ENCODE assay signal across 15 cellular contexts in the genomic region with DNA sequence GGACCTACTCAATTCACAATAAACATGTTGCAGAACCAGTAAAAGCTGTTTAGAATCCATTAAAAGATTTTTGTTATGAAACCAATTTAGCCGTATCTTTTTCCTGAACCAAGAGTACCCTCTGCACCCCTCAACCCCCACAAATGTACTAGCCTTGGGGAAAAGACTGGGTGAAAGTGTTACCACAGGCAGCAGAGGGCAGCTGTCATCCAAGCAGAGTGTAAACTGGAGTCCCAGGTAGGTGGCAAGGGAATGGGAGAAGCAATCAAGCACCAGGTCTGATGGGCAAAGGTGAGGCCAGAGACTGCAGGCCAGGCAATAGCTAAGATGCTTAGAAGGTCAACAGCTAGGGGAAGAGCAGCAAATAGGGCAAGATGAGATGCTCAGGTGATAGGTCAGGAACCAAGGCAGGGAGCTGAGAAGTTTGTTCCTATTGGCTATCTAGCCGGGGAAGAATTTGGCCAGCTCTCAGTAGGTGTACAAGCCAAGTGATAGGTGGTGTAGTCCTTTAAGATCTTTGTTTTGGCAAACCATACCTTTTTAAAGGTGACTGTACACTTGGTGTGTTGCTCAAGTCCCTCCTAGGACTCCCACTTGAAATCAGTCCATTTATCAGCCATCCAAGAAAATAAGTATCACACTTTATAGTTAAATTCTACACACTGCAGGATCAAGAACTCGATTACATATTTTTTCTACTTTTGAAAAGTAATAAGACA.
DNase-seq lines count a peak whose midpoint lies in the region; ATAC-seq, FAIRE-seq and TF ChIP-seq lines count a peak whose summit lies in the region.
"Had no signal": no experiment of that assay in that cellular context is flagged by ENCODE, and none has a peak within 500 bp of the region (broad histone marks: within the 10 kb centered on the region; RNA-seq: fewer than 3 reads in every experiment).

No MANE protein-coding gene starts in this region.

- no peak overlapping the region for H2BK5ac ChIP-seq in mesendoderm (ENCODE audit: low read length)

- H3K4me3 Mint-ChIP-seq in neural progenitor cell = no peak overlapping the region
- H3K4me3 Mint-ChIP-seq: activated CD8-positive, alpha-beta T cell treated with anti-CD3 and anti-CD28 coated beads, Interleukin-2, amount 10 ng/mL, durations not matched to agents 7 days and 5 days; activated T-helper 17 cell treated with anti-CD3 and anti-CD28 coated beads, Interleukin-2, amount 50 U/mL, for 72 hours; B cell had no signal

- H3K18ac ChIP-seq in mesendoderm (ENCODE audit: low read length) = no peak overlapping the region

- H3K4me2 ChIP-seq in neural progenitor cell (no peak overlapping the region), mesendoderm (ENCODE audit: low read length) (no peak overlapping the region)

- H3K27ac ChIP-seq in neural progenitor cell (no peak overlapping the region), mesendoderm (ENCODE audit: low read depth, low read length) (no peak overlapping the region)

- H3K9me3 ChIP-seq in neural progenitor cell (ENCODE audit: low read depth) = no peaks in the 10 kb centered on the region

- no peaks in the 10 kb centered on the region for H3K4me1 Mint-ChIP-seq in neural progenitor cell
- H3K4me1 Mint-ChIP-seq: B cell had no signal

- H3K79me2 ChIP-seq in neural progenitor cell (ENCODE audit: low read depth) = no peaks in the 10 kb centered on the region
- no peaks in the 10 kb centered on the region for H3K79me2 ChIP-seq in mesendoderm (ENCODE audit: control insufficient read depth, insufficient read depth, low read length)

- H3K56ac ChIP-seq in mesendoderm (ENCODE audit: low read length) = no peak overlapping the region

- no peak overlapping the region for H2AFZ ChIP-seq in neural progenitor cell (replicated peaks)

- WGBS in mesendoderm (ENCODE audit: extremely low coverage, insufficient coverage, low lambda C conversion rate) = no CpG with 5 or more reads among the region's 3 CpGs

- no peaks in the 10 kb centered on the region for H3K36me3 Mint-ChIP-seq in neural progenitor cell

- no peaks in the 10 kb centered on the region for H3K4me1 ChIP-seq in neural progenitor cell
- H3K4me1 ChIP-seq in mesendoderm (ENCODE audit: control insufficient read depth, low read depth, low read length) = no peaks in the 10 kb centered on the region

- H3K36me3 ChIP-seq in bronchial epithelial cell (ENCODE audit: control insufficient read depth, insufficient read depth, low read length) (no peaks in the 10 kb centered on the region), neural progenitor cell (no peaks in the 10 kb centered on the region), mesendoderm (ENCODE audit: control insufficient read depth, insufficient read depth, low read length) (no peaks in the 10 kb centered on the region)

- H3K27me3 ChIP-seq in bronchial epithelial cell (ENCODE audit: control insufficient read depth, insufficient read depth, low read length) (no peaks in the 10 kb centered on the region), neural progenitor cell (no peaks in the 10 kb centered on the region), mesendoderm (ENCODE audit: insufficient read depth, low read length, poor library complexity) (no peaks in the 10 kb centered on the region)

- DNase-seq in D721Med (ENCODE audit: insufficient read length, low spot score) (no peak), LNCaP clone FGC (ENCODE audit: low read depth) (no peak), bronchial epithelial cell (ENCODE audit: low read depth) (peak; percentile 24), neural progenitor cell (ENCODE audit: low spot score) (no peak), mesendoderm (no peak)
- no peak for DNase-seq in NK-92 treated with Interleukin-12 subunit alpha and Interleukin-12 subunit beta, amount 100 ng/mL, for 24 hours (lab: John Stamatoyannopoulos, UW)
- DNase-seq: activated CD8-positive, alpha-beta T cell treated with anti-CD3 and anti-CD28 coated beads, Interleukin-2, amount 10 ng/mL, durations not matched to agents 7 days and 5 days; KG1; NCI-H1417; NCI-H345 had no signal

- ATAC-seq in GM18861 (IDR thresholded peaks at IDR 0.05; ENCODE audit: unreplicated experiment) = no peak
- ATAC-seq: activated CD8-positive, alpha-beta T cell treated with anti-CD3 and anti-CD28 coated beads, Interleukin-2, amount 10 ng/mL, durations not matched to agents 7 days and 5 days; activated T-helper 17 cell treated with anti-CD3 and anti-CD28 coated beads, Interleukin-2, amount 50 U/mL, for 72 hours had no signal

- no peak overlapping the region for H3K9ac ChIP-seq in neural progenitor cell
- H3K9ac ChIP-seq in mesendoderm (ENCODE audit: low read length) = no peak overlapping the region

- no peak overlapping the region for H3K23ac ChIP-seq in mesendoderm (ENCODE audit: low read length)

- no peak overlapping the region for H2BK120ac ChIP-seq in mesendoderm (ENCODE audit: low read depth, low read length)

- H3K4ac ChIP-seq in mesendoderm (ENCODE audit: low read depth, low read length) = no peak overlapping the region

- H3F3A ChIP-seq in neural progenitor cell (ENCODE audit: low read depth) = no peaks in the 10 kb centered on the region

- H3K27me3 Mint-ChIP-seq in neural progenitor cell (ENCODE audit: insufficient read depth, low read depth) = no peaks in the 10 kb centered on the region
- H3K27me3 Mint-ChIP-seq: B cell had no signal

- H3K9me3 Mint-ChIP-seq in neural progenitor cell = no peaks in the 10 kb centered on the region
- H3K9me3 Mint-ChIP-seq: activated T-helper 17 cell treated with anti-CD3 and anti-CD28 coated beads, Interleukin-2, amount 50 U/mL, for 72 hours had no signal

- H3K4me3 ChIP-seq in LNCaP clone FGC (ENCODE audit: low read depth, low read length) (no peak overlapping the region), bronchial epithelial cell (ENCODE audit: low read depth, low read length) (no peak overlapping the region), neural progenitor cell (no peak overlapping the region), mesendoderm (ENCODE audit: low read length) (no peak overlapping the region)

- no peaks in the 10 kb centered on the region for H4K20me1 ChIP-seq in neural progenitor cell (ENCODE audit: low read depth)

- H2AK5ac ChIP-seq in mesendoderm (ENCODE audit: low read length) = no peak overlapping the region

- H3K27ac Mint-ChIP-seq in neural progenitor cell = no peak overlapping the region
- H3K27ac Mint-ChIP-seq: activated CD8-positive, alpha-beta T cell treated with anti-CD3 and anti-CD28 coated beads, Interleukin-2, amount 10 ng/mL, durations not matched to agents 7 days and 5 days; activated T-helper 17 cell treated with anti-CD3 and anti-CD28 coated beads, Interleukin-2, amount 50 U/mL, for 72 hours; B cell had no signal

- H4K5ac ChIP-seq in mesendoderm (ENCODE audit: low read length) = no peak overlapping the region

- H4K8ac ChIP-seq in mesendoderm (ENCODE audit: low read depth, low read length) = no peak overlapping the region

- peak; percentile 10 for TF ChIP-seq CTCF in D721Med (IDR thresholded peaks at IDR 0.05; ENCODE audit: insufficient read depth, missing control alignments)
- peak; percentile 38 for TF ChIP-seq CTCF in LNCaP clone FGC (IDR thresholded peaks at IDR 0.05; ENCODE audit: control insufficient read depth, extremely low read depth, insufficient read depth)
- peak; percentile 41 for TF ChIP-seq CTCF in bronchial epithelial cell (IDR thresholded peaks at IDR 0.05; ENCODE audit: insufficient read depth, low read length, severe bottlenecking)
- peak; percentile 29 for TF ChIP-seq CTCF in neural progenitor cell (IDR thresholded peaks at IDR 0.05)

- no peaks in the 10 kb centered on the region for H3K79me1 ChIP-seq in mesendoderm (ENCODE audit: low read length)

- H2BK15ac ChIP-seq in mesendoderm (replicated peaks; ENCODE audit: low read depth) = no peak overlapping the region

- FAIRE-seq in D721Med (lab: Jason Lieb, UNC) = no peak
- FAIRE-seq in bronchial epithelial cell (lab: Jason Lieb, UNC) = no peak
- FAIRE-seq: colon, islet of Langerhans had no signal
